22 cellular contexts compared by ENCODE assay signal in the genomic region with DNA sequence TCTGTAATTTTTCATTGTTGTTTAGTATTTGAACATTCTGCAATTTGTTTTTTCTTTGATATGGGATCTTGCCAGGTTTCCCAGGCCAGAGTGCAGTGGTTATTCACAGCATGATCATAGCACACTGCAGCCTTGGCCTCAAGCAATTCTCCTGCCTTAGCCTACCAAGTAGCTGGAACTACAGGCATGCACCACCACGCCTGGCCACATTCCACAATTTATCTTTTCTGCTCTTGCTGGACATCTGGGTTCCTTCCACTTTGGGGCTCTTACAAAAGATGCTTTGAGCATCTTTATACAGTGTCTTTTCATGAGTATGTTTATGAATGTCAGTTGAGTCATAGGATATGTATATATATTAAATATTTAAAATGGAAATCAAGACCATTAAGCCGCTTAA. TPM values are rescaled to one million over a fixed set of nuclear protein-coding genes. Genes with fewer than 3 reads are reported as not detected.
DNase-seq lines count a peak whose midpoint lies in the region; ATAC-seq, FAIRE-seq and TF ChIP-seq lines count a peak whose summit lies in the region.
"Had no signal": no experiment of that assay in that cellular context is flagged by ENCODE, and none has a peak within 500 bp of the region (broad histone marks: within the 10 kb centered on the region; RNA-seq: fewer than 3 reads in every experiment).

No MANE protein-coding gene starts in this region.

- H4K20me1 ChIP-seq in K562 (replicated peaks; ENCODE audit: control insufficient read depth, insufficient read depth, low read length): no peaks in the 10 kb centered on the region

- DNase-seq in EH (ENCODE audit: low read depth): peak; percentile 41
- peak; percentile 12 for DNase-seq in HFFc6
- DNase-seq in K562 (ENCODE audit: extremely low read depth in 1 of 4, low spot score in 3 of 4): no peak
- DNase-seq in mesenchymal stem cell: peak; percentile 14
- no peak for DNase-seq in lower leg skin (ENCODE audit: low spot score in 2 of 2)
- DNase-seq in cerebellum (ENCODE audit: low spot score): no peak
- DNase-seq: C1 segment of cervical spinal cord; CD8-positive, alpha-beta memory T cell; DMS79 treated with DMSO at 0.1 percent for 48 hours; GF-D8; Kasumi-1; NCI-H1092 treated with DMSO at 0.1 percent for 48 hours; NCI-H146; NCI-H2081 treated with DMSO at 0.1 percent for 48 hours; NCI-H510A treated with DMSO at 0.1 percent for 48 hours; NCI-H774; PC-9; SJCRH30 had no signal

- H3K27me3 ChIP-seq in K562 (ENCODE audit: control insufficient read depth in 2 of 2, insufficient read depth in 2 of 2, low read length in 2 of 2) (no peaks in the 10 kb centered on the region), mesenchymal stem cell (ENCODE audit: control insufficient read depth in 1 of 2, insufficient read depth in 1 of 2, low read length in 2 of 2) (no peaks in the 10 kb centered on the region)
- H3K27me3 ChIP-seq: SJCRH30 had no signal

- no peaks in the 10 kb centered on the region for H3K79me1 ChIP-seq in mesenchymal stem cell (replicated peaks; ENCODE audit: low read length, poor library complexity, severe bottlenecking)

- no peak overlapping the region for H3K4me3 ChIP-seq in K562
- no peak overlapping the region for H3K4me3 ChIP-seq in mesenchymal stem cell (ENCODE audit: insufficient read depth in 1 of 2, low read depth in 1 of 2, low read length in 2 of 2)
- H3K4me3 ChIP-seq in lower leg skin (ENCODE audit: low read depth, poor library complexity, severe bottlenecking): no peak overlapping the region
- H3K4me3 ChIP-seq: PC-9, SJCRH30 had no signal

- no peaks in the 10 kb centered on the region for H3K79me2 ChIP-seq in K562 (ENCODE audit: control insufficient read depth, insufficient read depth, low read length)

- no peak overlapping the region for H3K4me2 ChIP-seq in K562 (ENCODE audit: insufficient read depth, low read length)
- H3K4me2 ChIP-seq in mesenchymal stem cell (ENCODE audit: low read length, poor library complexity, severe bottlenecking): no peak overlapping the region
- H3K4me2 ChIP-seq: PC-9 had no signal

- intact Hi-C loops in K562 (cut with micrococcal nuclease): no loop called here
- intact Hi-C loops in lower leg skin (cut with DNase I; ENCODE audit: low total_unique reads): no loop called here

- H3K27ac ChIP-seq in K562 (ENCODE audit: extremely low read depth, low read depth, low read length): no peak overlapping the region
- no peak overlapping the region for H3K27ac ChIP-seq in mesenchymal stem cell (ENCODE audit: low read length, poor library complexity, severe bottlenecking)
- H3K27ac ChIP-seq: PC-9, SJCRH30 had no signal

- H2AFZ ChIP-seq in K562 (ENCODE audit: low read depth, low read length): no peak overlapping the region
- H2AFZ ChIP-seq in mesenchymal stem cell (ENCODE audit: low read depth, low read length): no peak overlapping the region
- H2AFZ ChIP-seq: PC-9 had no signal

- no TSS peak for BruUV-seq in K562 (replicated peaks; lab: Mats Ljungman, UMichigan)

- H2AK5ac ChIP-seq in mesenchymal stem cell (ENCODE audit: low read length, severe bottlenecking): no peak overlapping the region

- no peak overlapping the region for H4K8ac ChIP-seq in mesenchymal stem cell (ENCODE audit: low read length)

- WGBS in K562 (ENCODE audit: insufficient coverage, low coverage, missing lambda C conversion rate): 100% methylated on average over 2 of the region's 2 CpGs
- 95% methylated on average over 2 of the region's 2 CpGs for WGBS in mesenchymal stem cell
- 93 to 94% methylated on average over 2 of the region's 2 CpGs for WGBS in lower leg skin, 2 donors

- H3K27ac Mint-ChIP-seq in HFFc6: no peak overlapping the region
- H3K27ac Mint-ChIP-seq: CD8-positive, alpha-beta memory T cell; IgD-negative memory B cell had no signal

- H2BK12ac ChIP-seq in mesenchymal stem cell (ENCODE audit: low read length in 2 of 2): no peak overlapping the region

- H3K9me3 Mint-ChIP-seq in HFFc6: no peaks in the 10 kb centered on the region
- H3K9me3 Mint-ChIP-seq: CD8-positive, alpha-beta memory T cell; IgD-negative memory B cell had no signal

- TF ChIP-seq CTCF in HFFc6 (IDR thresholded peaks at IDR 0.05) (no peak), K562 (IDR thresholded peaks at IDR 0.05 in 2 of 3, conservative IDR thresholded peaks at IDR 0.05 in 1 of 3; ENCODE audit: insufficient read depth in 2 of 3, low read depth in 1 of 3, low read length in 3 of 3) (no peak), lower leg skin (IDR thresholded peaks at IDR 0.05) (no peak)

- H3K27me3 Mint-ChIP-seq in HFFc6 (ENCODE audit: insufficient read depth): no peaks in the 10 kb centered on the region; the same call in 1 of the 2 replicates
- H3K27me3 Mint-ChIP-seq: IgD-negative memory B cell had no signal

- POLR2A ChIA-PET in K562 (lab: Yijun Ruan, JAX): no interaction called here

- no peak overlapping the region for H2BK5ac ChIP-seq in mesenchymal stem cell (ENCODE audit: low read depth, low read length, poor library complexity, severe bottlenecking)

- H3K36me3 ChIP-seq in K562 (ENCODE audit: control insufficient read depth, insufficient read depth, low read length) (no peaks in the 10 kb centered on the region), mesenchymal stem cell (ENCODE audit: control insufficient read depth in 1 of 2, insufficient read depth in 2 of 2, low read depth in 1 of 2, low read length in 2 of 2) (peaks cover 10 to 79% of the 10 kb centered on the region in 2 experiments)
- H3K36me3 ChIP-seq: SJCRH30 had no signal

- H3K4me1 Mint-ChIP-seq in HFFc6 (ENCODE audit: low read depth): peaks cover 10% of the 10 kb centered on the region
- H3K4me1 Mint-ChIP-seq: CD8-positive, alpha-beta memory T cell; IgD-negative memory B cell had no signal

- H3K36me3 Mint-ChIP-seq in HFFc6 (ENCODE audit: low read depth): no peaks in the 10 kb centered on the region; the same call in 1 of the 2 replicates
- H3K36me3 Mint-ChIP-seq: IgD-negative memory B cell had no signal

- H3K9ac ChIP-seq in K562 (ENCODE audit: insufficient read depth in 1 of 2, low read depth in 2 of 2, low read length in 2 of 2): no peak overlapping the region
- no peak overlapping the region for H3K9ac ChIP-seq in mesenchymal stem cell (ENCODE audit: low read length)

- ATAC-seq in K562: 0 out of 3 replicates have a peak, but pooled peaks have one; percentile 32
- no peak for ATAC-seq in GM18502 (IDR thresholded peaks at IDR 0.05; ENCODE audit: poor library complexity, unreplicated experiment)
- no peak for ATAC-seq in GM21786 (IDR thresholded peaks at IDR 0.05; ENCODE audit: unreplicated experiment)

- no peak overlapping the region for H3K4ac ChIP-seq in mesenchymal stem cell (ENCODE audit: low read depth in 1 of 2, low read length in 2 of 2)

- no peak overlapping the region for H3K18ac ChIP-seq in mesenchymal stem cell (ENCODE audit: low read depth in 1 of 2, low read length in 2 of 2)

- no peak for TF ChIP-seq RAD21 in K562 (CRISPR knock-in tag; conservative IDR thresholded peaks at IDR 0.05 in 1 of 2, IDR thresholded peaks at IDR 0.05 in 1 of 2)

- H3K9me1 ChIP-seq in K562 (ENCODE audit: control insufficient read depth, insufficient read depth, low read length): no peaks in the 10 kb centered on the region

- H2BK15ac ChIP-seq in mesenchymal stem cell (ENCODE audit: low read depth, poor library complexity, severe bottlenecking): no peak overlapping the region

- H2BK120ac ChIP-seq in mesenchymal stem cell (ENCODE audit: low read depth, low read length): no peak overlapping the region

- no peak overlapping the region for H3K4me3 Mint-ChIP-seq in HFFc6
- H3K4me3 Mint-ChIP-seq: CD8-positive, alpha-beta memory T cell; IgD-negative memory B cell had no signal

- no peak for FAIRE-seq in K562 (lab: Jason Lieb, UNC)
- FAIRE-seq: HTR-8/SVneo had no signal

- H3K23ac ChIP-seq in mesenchymal stem cell (ENCODE audit: low read length in 2 of 2): no peak overlapping the region

- in situ Hi-C loops in K562 (cut with MboI): no loop called here

- TF ChIP-seq POLR2A in K562 (conservative IDR thresholded peaks at IDR 0.05) (no peak), lower leg skin (IDR thresholded peaks at IDR 0.05) (no peak)

- CTCF ChIA-PET in K562 (lab: Yijun Ruan, JAX; ENCODE audit: low intra/inter-chr PET ratio): no interaction called here

- H3K4me1 ChIP-seq in K562 (replicated peaks in 1 of 2; ENCODE audit: control insufficient read depth in 2 of 2, insufficient read depth in 2 of 2, low read length in 2 of 2) (no peaks in the 10 kb centered on the region), mesenchymal stem cell (ENCODE audit: control insufficient read depth, insufficient read depth, low read depth, low read length) (no peaks in the 10 kb centered on the region)

- H3K9me3 ChIP-seq in K562 (replicated peaks; ENCODE audit: control insufficient read depth, insufficient read depth, low read depth, low read length): no peaks in the 10 kb centered on the region
- H3K9me3 ChIP-seq in mesenchymal stem cell (ENCODE audit: control insufficient read depth, low read length): no peaks in the 10 kb centered on the region
- H3K9me3 ChIP-seq: SJCRH30 had no signal

- no peak overlapping the region for H3K14ac ChIP-seq in mesenchymal stem cell (ENCODE audit: low read length in 2 of 2)

- no peak overlapping the region for H4K91ac ChIP-seq in mesenchymal stem cell (ENCODE audit: low read length)

- no peak for TF ChIP-seq EP300 in K562 (IDR thresholded peaks at IDR 0.05; ENCODE audit: low read length)

RNA-seq across cellular contexts. Expression of gene PGM3, which starts 42.0 kb away (rescaled TPM):
- total RNA-seq in HFFc6 (2021; fragmentation: NEBNext Ultra II Directional; extraction: Animal tissue kit (Norgen Biotek cat#: 25700)): 100 to 1,000 TPM in 2 of 6 experiments, 10 to 100 TPM in 4; 97.4 to 103 (median 98.6) TPM
- 90.0 and 184 TPM in 2 replicates for total RNA-seq in K562 (2011; cell fraction: chromatin; rRNA removed; ENCODE audit: low replicate concordance)
- total RNA-seq in K562 (2011; cell fraction: nucleolus; rRNA removed): 52.2 and 54.9 TPM in 2 replicates
- total RNA-seq in K562 (2011; cell fraction: nucleoplasm; rRNA removed): 80.7 and 101 TPM in 2 replicates
- total RNA-seq in K562 (2014; rRNA removed) (19.1 TPM in 2 replicates), K562 (2014; rRNA removed; fragmentation: Illumina TruSeq; extraction: Trizol) (54.5 and 62.2 TPM in 2 replicates), K562 (2015; rRNA removed; fragmentation: Illumina TruSeq; extraction: Trizol) (32.2 and 36.6 TPM in 2 replicates), K562 (2021) (49.0 and 50.5 TPM in 2 replicates), lower leg skin (10 to 100 TPM in 3 of 4 donors, 1 to 10 TPM in 1; 8.9 to 13.5 (median 11.4) TPM), cerebellum (57.3 TPM)
- polyA plus RNA-seq in K562 (2011; rRNA removed) (81.8 and 87.7 TPM in 2 replicates), K562 (2014; fragmentation: Illumina TruSeq; extraction: Trizol) (28.4 and 30.5 TPM in 2 replicates), K562 (2014; fragmentation: Nextera tagmentation; extraction: Ambion mirVana) (100 to 1,000 TPM in 1 of 2 experiments, 10 to 100 TPM in 1; 75.3 to 107 TPM), K562 (2014; rRNA removed) (21.2 and 21.7 TPM in 2 replicates)
- polyA plus RNA-seq in K562 (2011; cell fraction: cytosol; rRNA removed): 13.6 and 29.2 TPM in 2 replicates
- polyA plus RNA-seq in K562 (2011; cell fraction: nucleus; rRNA removed): 51.7 and 119 TPM in 2 replicates
- polyA plus RNA-seq in K562 (2012): 37.9 and 42.6 TPM in 2 replicates
- 288 and 342 TPM in 2 replicates for polyA minus RNA-seq in K562 (2011; rRNA and poly(A)+ RNA removed)
- 46.5 and 54.5 TPM in 2 replicates for polyA minus RNA-seq in K562 (2011; cell fraction: cytosol; rRNA and poly(A)+ RNA removed)
- 59.1 and 142 TPM in 2 replicates for polyA minus RNA-seq in K562 (2011; cell fraction: nucleus; rRNA and poly(A)+ RNA removed)
- polyA plus RNA-seq in mesenchymal stem cell (2013, experiment 1 of 2): 45.4 TPM
- 46.8 TPM for polyA plus RNA-seq in mesenchymal stem cell (2013, experiment 2 of 2)

RNA-seq across cellular contexts. Expression of gene RWDD2A, which starts 42.0 kb away (rescaled TPM):
- 1 to 10 TPM; 4.0 to 5.1 (median 4.3) TPM for total RNA-seq in HFFc6 (2021; fragmentation: NEBNext Ultra II Directional; extraction: Animal tissue kit (Norgen Biotek cat#: 25700))
- total RNA-seq in K562 (2011; cell fraction: chromatin; rRNA removed; ENCODE audit: low replicate concordance): 4.1 and 8.3 TPM in 2 replicates
- 4.3 and 5.0 TPM in 2 replicates for total RNA-seq in K562 (2011; cell fraction: nucleolus; rRNA removed)
- 6.2 and 6.4 TPM in 2 replicates for total RNA-seq in K562 (2011; cell fraction: nucleoplasm; rRNA removed)
- total RNA-seq in K562 (2014; rRNA removed) (1.5 and 1.8 TPM in 2 replicates), K562 (2014; rRNA removed; fragmentation: Illumina TruSeq; extraction: Trizol) (1.8 and 1.9 TPM in 2 replicates), K562 (2015; rRNA removed; fragmentation: Illumina TruSeq; extraction: Trizol) (1.6 TPM in 2 replicates), K562 (2021) (1.7 and 2.0 TPM in 2 replicates), lower leg skin (1 to 10 TPM; 1.1 to 2.2 (median 1.7) TPM), cerebellum (5.9 TPM)
- polyA plus RNA-seq in K562 (2011; rRNA removed) (4.7 and 4.8 TPM in 2 replicates), K562 (2014; fragmentation: Illumina TruSeq; extraction: Trizol) (2.0 and 2.1 TPM in 2 replicates), K562 (2014; fragmentation: Nextera tagmentation; extraction: Ambion mirVana) (1 to 10 TPM; 2.5 to 3.6 TPM), K562 (2014; rRNA removed) (1.8 and 2.6 TPM in 2 replicates)
- 1.1 and 2.8 TPM in 2 replicates for polyA plus RNA-seq in K562 (2011; cell fraction: cytosol; rRNA removed)
- polyA plus RNA-seq in K562 (2011; cell fraction: nucleus; rRNA removed): 3.9 and 7.0 TPM in 2 replicates
- 1.6 and 3.9 TPM in 2 replicates for polyA plus RNA-seq in K562 (2012)
- polyA minus RNA-seq in K562 (2011; rRNA and poly(A)+ RNA removed): 3.7 and 6.2 TPM in 2 replicates
- polyA minus RNA-seq in K562 (2011; cell fraction: cytosol; rRNA and poly(A)+ RNA removed): 1.2 and 1.4 TPM in 2 replicates
- 2.8 and 7.2 TPM in 2 replicates for polyA minus RNA-seq in K562 (2011; cell fraction: nucleus; rRNA and poly(A)+ RNA removed)
- 6.0 TPM for polyA plus RNA-seq in mesenchymal stem cell (2013, experiment 1 of 2)
- polyA plus RNA-seq in mesenchymal stem cell (2013, experiment 2 of 2): 6.4 TPM

Comparison
In these comparisons a context has a peak if more than half of its experiments do, and no peak if none do; other contexts are left out.
1. DNase-seq: peak in EH (single experiment), HFFc6 (single experiment) and mesenchymal stem cell (single experiment); none in K562 (0 of 4), lower leg skin (0 of 2) and cerebellum (single experiment).